Comparison of ENCODE assay signal across 8 cellular contexts in the genomic region with DNA sequence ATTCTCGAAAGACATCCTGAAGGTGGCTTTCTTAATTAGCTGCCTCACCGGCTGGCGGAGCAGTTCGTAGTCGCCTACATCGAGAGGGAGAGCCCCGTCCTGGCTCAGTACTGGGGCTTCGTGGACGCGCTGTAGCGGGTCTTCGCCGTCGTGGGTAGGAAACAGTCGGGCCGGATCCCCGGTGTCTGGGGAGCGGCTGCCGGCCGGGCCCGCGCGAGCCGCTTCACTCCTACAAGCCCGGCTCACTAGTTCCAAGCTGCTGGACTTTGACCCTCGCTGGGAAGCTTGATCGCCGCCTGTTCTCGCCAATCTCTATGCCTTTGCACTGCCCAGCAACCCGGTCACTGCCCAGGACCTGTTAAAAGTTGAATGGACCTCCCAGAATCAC. TPM values are rescaled to one million over a fixed set of nuclear protein-coding genes. Genes with fewer than 3 reads are reported as not detected.
DNase-seq lines count a peak whose midpoint lies in the region; ATAC-seq and TF ChIP-seq lines count a peak whose summit lies in the region.

No MANE protein-coding gene starts in this region.

- peaks cover 9% of the 10 kb centered on the region for H3K4me1 ChIP-seq in thymus (ENCODE audit: control insufficient read depth, insufficient read depth, low read length)

- peak overlapping the region; percentile 79 for H3K4me3 ChIP-seq in GM08714 (ENCODE audit: low read length)
- H3K4me3 ChIP-seq in MG63, result peak overlapping the region; percentile 86
- H3K4me3 ChIP-seq in thymus (ENCODE audit: low read length), result peak overlapping the region; percentile 78

- peak overlapping the region; percentile 97 for H3K27ac Mint-ChIP-seq in natural killer cell

- intact Hi-C loops in natural killer cell (cut with micrococcal nuclease), result loop anchor here (1.0 kb wide), 1 partner anchor 56 kb away; no protein-coding TSS in a partner anchor

- DNase-seq in MG63 (peak; percentile 32), activated T-helper 1 cell treated with Interleukin-2 at 50 U/mL for 16 hours (ENCODE audit: low read depth) (peak; percentile 25), fibroblast of gingiva (ENCODE audit: low read depth) (peak; percentile 28), natural killer cell (no peak), Kasumi-1 (lab: John Stamatoyannopoulos, UW) (no peak)

- WGBS in thymus, result under 1% methylated on average over 30 of the region's 30 CpGs

- H3K36me3 Mint-ChIP-seq in natural killer cell, result peaks cover 11% of the 10 kb centered on the region

- H3K36me3 ChIP-seq in MG63, result peaks cover 11% of the 10 kb centered on the region
- H3K36me3 ChIP-seq in thymus (ENCODE audit: control insufficient read depth, insufficient read depth), result peaks cover 7% of the 10 kb centered on the region

- TF ChIP-seq CTCF in natural killer cell (IDR thresholded peaks at IDR 0.05), result no peak

- H3K27me3 ChIP-seq in MG63 (no peaks in the 10 kb centered on the region), thymus (ENCODE audit: control insufficient read depth, insufficient read depth) (no peaks in the 10 kb centered on the region)

- peaks cover 26 to 47% of the 10 kb centered on the region in 2 donors for H3K4me1 Mint-ChIP-seq in natural killer cell

- peak overlapping the region; percentile 96 for H3K27ac ChIP-seq in thymus (ENCODE audit: low read depth)

- H3K9me3 ChIP-seq in MG63, result no peaks in the 10 kb centered on the region
- no peaks in the 10 kb centered on the region for H3K9me3 ChIP-seq in thymus (ENCODE audit: control insufficient read depth)

- peak; percentile 39 for ATAC-seq in GM21786 (IDR thresholded peaks at IDR 0.05; ENCODE audit: unreplicated experiment)
- ATAC-seq in natural killer cell, result peak; percentile 58 to 74 (median 59)

- peaks cover 11 to 13% of the 10 kb centered on the region in 2 donors for H3K27me3 Mint-ChIP-seq in natural killer cell (ENCODE audit: low read depth in 2 of 2)

- peak overlapping the region; percentile 95 for H3K4me3 Mint-ChIP-seq in natural killer cell

- H3K9me3 Mint-ChIP-seq in natural killer cell, result no peaks in the 10 kb centered on the region

RNA-seq across cellular contexts. Expression of gene AKAIN1, which starts 41.3 kb away (rescaled TPM):
- not detected in 2 replicates for total RNA-seq in MG63 (2014; rRNA removed; shearing (Covaris generic); ENCODE audit: low replicate concordance)
- not detected for total RNA-seq in natural killer cell
- not detected for polyA plus RNA-seq in thymus

RNA-seq across cellular contexts. Expression of gene ZBTB14, which starts 57.2 kb away (rescaled TPM):
- 6.1 and 9.5 TPM in 2 replicates for total RNA-seq in MG63 (2014; rRNA removed; shearing (Covaris generic); ENCODE audit: low replicate concordance)
- total RNA-seq in natural killer cell, result 10 to 100 TPM; 24.7 to 25.9 (median 25.5) TPM
- polyA plus RNA-seq in thymus, result 22.3 TPM

Comparison
In these comparisons a context has a peak if more than half of its experiments do, and no peak if none do; other contexts are left out.
1. DNase-seq: peak in MG63 (single experiment), activated T-helper 1 cell treated with Interleukin-2 at 50 U/mL for 16 hours (single experiment) and fibroblast of gingiva (single experiment); none in natural killer cell (single experiment) and Kasumi-1 (0 of 2).
2. Peak in every context shown above with its lines, with median percentiles within 50 percentile points of each other: H3K4me3 ChIP-seq.